In the genomic region with DNA sequence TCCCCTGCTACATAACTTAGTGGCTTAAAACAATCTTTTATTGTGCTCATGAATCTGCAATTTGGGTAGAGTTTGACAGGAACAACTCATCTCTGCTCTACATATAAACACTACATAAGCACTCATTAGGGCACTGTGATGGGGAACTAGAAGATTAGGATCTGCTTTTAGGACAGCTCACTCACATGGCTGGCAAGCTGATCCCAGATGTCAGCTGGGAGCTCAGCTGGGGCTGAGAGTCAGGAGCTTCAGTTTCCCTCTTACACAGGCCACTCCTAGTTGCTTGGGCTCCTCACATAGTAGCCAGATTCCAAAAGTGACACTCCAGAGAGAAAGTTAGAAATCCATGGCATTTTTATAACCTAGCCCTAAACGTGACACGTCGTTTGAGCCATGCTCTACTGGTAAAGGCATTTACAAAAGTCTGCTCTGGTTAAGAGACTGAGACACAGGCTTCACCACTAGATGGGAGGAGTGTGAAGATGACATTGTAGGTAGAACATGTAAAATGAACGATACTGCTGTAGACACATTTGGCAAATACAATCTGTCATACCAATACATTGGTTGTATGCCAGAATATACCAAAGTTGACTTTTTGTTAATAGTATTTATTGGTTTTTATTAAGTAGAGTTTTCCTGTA, we compare ENCODE assay signal across 1 cellular context.
TF ChIP-seq lines count a peak whose summit lies in the region.

No MANE protein-coding gene starts in this region.

TF ChIP-seq in K562, 482 proteins besides CTCF, POLR2A, EP300 and RAD21 (continued from another document):
- TF ChIP-seq, protein P1, sequence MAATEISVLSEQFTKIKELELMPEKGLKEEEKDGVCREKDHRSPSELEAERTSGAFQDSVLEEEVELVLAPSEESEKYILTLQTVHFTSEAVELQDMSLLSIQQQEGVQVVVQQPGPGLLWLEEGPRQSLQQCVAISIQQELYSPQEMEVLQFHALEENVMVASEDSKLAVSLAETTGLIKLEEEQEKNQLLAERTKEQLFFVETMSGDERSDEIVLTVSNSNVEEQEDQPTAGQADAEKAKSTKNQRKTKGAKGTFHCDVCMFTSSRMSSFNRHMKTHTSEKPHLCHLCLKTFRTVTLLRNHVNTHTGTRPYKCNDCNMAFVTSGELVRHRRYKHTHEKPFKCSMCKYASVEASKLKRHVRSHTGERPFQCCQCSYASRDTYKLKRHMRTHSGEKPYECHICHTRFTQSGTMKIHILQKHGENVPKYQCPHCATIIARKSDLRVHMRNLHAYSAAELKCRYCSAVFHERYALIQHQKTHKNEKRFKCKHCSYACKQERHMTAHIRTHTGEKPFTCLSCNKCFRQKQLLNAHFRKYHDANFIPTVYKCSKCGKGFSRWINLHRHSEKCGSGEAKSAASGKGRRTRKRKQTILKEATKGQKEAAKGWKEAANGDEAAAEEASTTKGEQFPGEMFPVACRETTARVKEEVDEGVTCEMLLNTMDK (IDR thresholded peaks at IDR 0.05; ENCODE audit: borderline replicate concordance, insufficient read depth, low read depth, low read length, poor library complexity, severe bottlenecking), result no peak
- peak; percentile 88 for TF ChIP-seq TAF9B (IDR thresholded peaks at IDR 0.05; ENCODE audit: partially characterized antibody)
- TF ChIP-seq, protein P2, sequence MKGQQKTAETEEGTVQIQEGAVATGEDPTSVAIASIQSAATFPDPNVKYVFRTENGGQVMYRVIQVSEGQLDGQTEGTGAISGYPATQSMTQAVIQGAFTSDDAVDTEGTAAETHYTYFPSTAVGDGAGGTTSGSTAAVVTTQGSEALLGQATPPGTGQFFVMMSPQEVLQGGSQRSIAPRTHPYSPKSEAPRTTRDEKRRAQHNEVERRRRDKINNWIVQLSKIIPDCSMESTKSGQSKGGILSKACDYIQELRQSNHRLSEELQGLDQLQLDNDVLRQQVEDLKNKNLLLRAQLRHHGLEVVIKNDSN (CRISPR knock-in tag; IDR thresholded peaks at IDR 0.05), result no peak
